13 cellular contexts compared by ENCODE assay signal in the genomic region with DNA sequence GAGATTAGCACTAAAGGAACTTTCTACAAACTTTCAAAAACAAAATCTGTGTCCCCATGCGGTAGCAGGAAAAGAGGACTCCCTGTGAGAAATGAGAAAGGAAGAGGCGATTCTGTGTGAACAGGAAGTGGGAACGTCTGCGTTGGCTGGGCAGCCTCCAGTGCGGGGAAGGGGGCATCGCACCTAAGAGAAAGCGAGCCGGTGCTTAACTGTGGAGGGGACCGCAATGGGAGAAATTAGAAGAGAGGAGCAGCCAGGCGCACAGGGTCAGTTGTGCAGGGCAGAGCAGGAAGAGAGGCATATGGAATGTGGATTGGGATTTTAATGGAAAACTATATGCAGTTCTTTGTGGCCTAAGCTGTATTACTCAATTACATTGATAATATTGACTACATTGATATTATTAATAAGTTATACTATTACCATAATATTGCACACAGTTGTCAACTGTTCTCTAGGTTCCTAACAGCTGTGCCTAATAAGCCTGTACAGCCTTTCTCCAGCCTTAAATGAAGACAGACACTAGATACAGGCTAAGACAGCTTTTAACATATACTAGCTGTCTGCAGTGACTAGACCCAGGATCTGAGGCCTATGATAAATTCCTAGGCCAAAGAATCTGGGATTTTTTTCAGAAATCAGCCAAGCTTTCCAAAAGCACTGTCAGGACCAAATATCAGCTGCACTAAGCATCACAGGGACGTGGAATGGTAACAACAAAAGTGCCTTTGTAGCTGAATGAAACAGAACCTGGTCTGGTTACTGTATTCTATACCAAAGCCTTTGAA.
DNase-seq lines count a peak whose midpoint lies in the region; TF ChIP-seq lines count a peak whose summit lies in the region.
"Had no signal": no experiment of that assay in that cellular context is flagged by ENCODE, and none has a peak within 500 bp of the region (broad histone marks: within the 10 kb centered on the region; RNA-seq: fewer than 3 reads in every experiment).

No MANE protein-coding gene starts in this region.

- H3K27ac ChIP-seq in osteoblast (ENCODE audit: low read depth, low read length): no peak overlapping the region
- H3K27ac ChIP-seq: SK-N-MC had no signal

- DNase-seq in T-helper 1 cell (no peak), SW480 (ENCODE audit: low spot score) (peak; percentile 8), erythroblast (lab: John Stamatoyannopoulos, UW) (peak; percentile 17 to 28), osteoblast (ENCODE audit: insufficient read length, low spot score, missing footprints) (no peak), NCI-H1694 treated with DMSO at 0.1 percent for 48 hours (lab: John Stamatoyannopoulos, UW) (no peak), SW 1271 (lab: John Stamatoyannopoulos, UW) (no peak)
- DNase-seq in central memory CD4-positive, alpha-beta T cell: no peak
- DNase-seq: 8988T; NCI-H510A treated with DMSO at 0.1 percent for 48 hours; stimulated activated naive CD4-positive, alpha-beta T cell treated with Interleukin-2 at 50 U/mL for 16 hours had no signal

- no peaks in the 10 kb centered on the region for H3K9me3 Mint-ChIP-seq in T-helper 1 cell treated with Interleukin-12 subunit alpha and Interleukin-12 subunit beta and Interleukin-4 antibody, amounts not matched to agents 30 μg/mL and 1 μg/mL, for 36 hours

- H4K20me1 ChIP-seq in osteoblast (ENCODE audit: insufficient read depth, low read length): no peaks in the 10 kb centered on the region

- H3K36me3 ChIP-seq in osteoblast (ENCODE audit: insufficient read depth, low read length): no peaks in the 10 kb centered on the region

- H3K9me3 ChIP-seq in osteoblast (ENCODE audit: low read depth, low read length): no peaks in the 10 kb centered on the region

- peaks cover 15% of the 10 kb centered on the region for H3K36me3 Mint-ChIP-seq in T-helper 1 cell treated with Interleukin-12 subunit alpha and Interleukin-12 subunit beta and Interleukin-4 antibody, amounts not matched to agents 30 μg/mL and 1 μg/mL, for 36 hours (ENCODE audit: low read depth)
- H3K36me3 Mint-ChIP-seq: brain had no signal

- H3K27me3 Mint-ChIP-seq in T-helper 1 cell treated with Interleukin-12 subunit alpha and Interleukin-12 subunit beta and Interleukin-4 antibody, amounts not matched to agents 30 μg/mL and 1 μg/mL, for 36 hours (ENCODE audit: low read depth): no peaks in the 10 kb centered on the region

- H3K4me1 Mint-ChIP-seq in T-helper 1 cell treated with Interleukin-12 subunit alpha and Interleukin-12 subunit beta and Interleukin-4 antibody, amounts not matched to agents 30 μg/mL and 1 μg/mL, for 36 hours (ENCODE audit: low read depth): peaks cover 55% of the 10 kb centered on the region

- H2AFZ ChIP-seq in osteoblast (ENCODE audit: low read length): peak overlapping the region; percentile 52

- H3K4me3 Mint-ChIP-seq in T-helper 1 cell treated with Interleukin-12 subunit alpha and Interleukin-12 subunit beta and Interleukin-4 antibody, amounts not matched to agents 30 μg/mL and 1 μg/mL, for 36 hours: peak overlapping the region; percentile 80
- H3K4me3 Mint-ChIP-seq: brain had no signal

- no peak overlapping the region for H3K4me3 ChIP-seq in osteoblast (ENCODE audit: insufficient read depth, low read length)
- H3K4me3 ChIP-seq: SK-N-MC had no signal

- no peaks in the 10 kb centered on the region for H3K27me3 ChIP-seq in osteoblast (ENCODE audit: insufficient read depth, low read length)

- peaks cover 6% of the 10 kb centered on the region for H3K4me1 ChIP-seq in osteoblast (ENCODE audit: insufficient read depth, low read length)

- H3K79me2 ChIP-seq in osteoblast (ENCODE audit: insufficient read depth, low read length): peaks cover 12% of the 10 kb centered on the region

- no peak for TF ChIP-seq POLR2A in erythroblast (IDR thresholded peaks at IDR 0.05; ENCODE audit: low read length)

- TF ChIP-seq CTCF in osteoblast (IDR thresholded peaks at IDR 0.05; ENCODE audit: extremely low read depth, low read depth, low read length): no peak

- H3K27ac Mint-ChIP-seq in T-helper 1 cell treated with Interleukin-12 subunit alpha and Interleukin-12 subunit beta and Interleukin-4 antibody, amounts not matched to agents 30 μg/mL and 1 μg/mL, for 36 hours: peak overlapping the region; percentile 82

- H3K4me2 ChIP-seq in osteoblast (ENCODE audit: insufficient read depth, low read length): no peak overlapping the region

Comparison
In these comparisons a context has a peak if more than half of its experiments do, and no peak if none do; other contexts are left out.
1. DNase-seq: peak in SW480 (single experiment) and erythroblast (2 of 2); none in T-helper 1 cell (0 of 5), osteoblast (single experiment), NCI-H1694 treated with DMSO at 0.1 percent for 48 hours (single experiment), SW 1271 (0 of 2) and central memory CD4-positive, alpha-beta T cell (single experiment).